Comparison of ENCODE assay signal across 8 cellular contexts in genomic region chr6:43228951-43229802, GRCh38. TPM values are rescaled to one million over a fixed set of nuclear protein-coding genes. Genes with fewer than 3 reads are reported as not detected.
A peak's percentile ranks its signal among the peaks of the same experiment; 100 is the strongest.
DNase-seq lines count a peak whose midpoint lies in the region; ATAC-seq and TF ChIP-seq lines count a peak whose summit lies in the region.

Gene DNPH1 (minus strand): TSS chr6:43229481. CDS start chr6:43229456, 25 bp downstream.

- H3K9me3 ChIP-seq in ascending aorta: no peaks in the 10 kb centered on the region
- no peaks in the 10 kb centered on the region for H3K9me3 ChIP-seq in hepatocyte (ENCODE audit: low read depth)
- no peaks in the 10 kb centered on the region for H3K9me3 ChIP-seq in aorta (ENCODE audit: control insufficient read depth, low read length)

- peak within 1 kb of the TSS; percentile 75 for H2AFZ ChIP-seq in hepatocyte

- H3K36me3 ChIP-seq in ascending aorta: peaks cover 0 to 4% of the 10 kb centered on the region in 2 donors
- no peaks in the 10 kb centered on the region for H3K36me3 ChIP-seq in hepatocyte (replicated peaks; ENCODE audit: insufficient read depth, low read depth)
- H3K36me3 ChIP-seq in aorta (ENCODE audit: control insufficient read depth in 1 of 2, insufficient read depth in 2 of 2, low read length in 1 of 2): no peaks in the 10 kb centered on the region

- no peaks in the 10 kb centered on the region for H3K27me3 ChIP-seq in ascending aorta
- H3K27me3 ChIP-seq in hepatocyte: no peaks in the 10 kb centered on the region
- no peaks in the 10 kb centered on the region for H3K27me3 ChIP-seq in aorta (ENCODE audit: control insufficient read depth in 1 of 2, insufficient read depth in 2 of 2, low read length in 1 of 2)

- H4K20me1 ChIP-seq in hepatocyte (ENCODE audit: insufficient read depth, poor library complexity, severe bottlenecking): no peaks in the 10 kb centered on the region

- peak; percentile 71 for DNase-seq in G401 (ENCODE audit: low spot score)
- DNase-seq in LoVo (ENCODE audit: low spot score): peak; percentile 85
- DNase-seq in ascending aorta (ENCODE audit: low spot score in 2 of 2): peak; percentile 25 to 84
- peak; percentile 90 for DNase-seq in hepatocyte (ENCODE audit: low spot score)
- peak; percentile 33 for DNase-seq in renal cortical epithelial cell (ENCODE audit: low read depth)
- peak; percentile 79 to 93 for DNase-seq in aorta

- 4% methylated on average over 39 of the region's 82 CpGs for WGBS in hepatocyte (ENCODE audit: low lambda C conversion rate, missing lambda C conversion rate)
- WGBS in aorta, 2 donors: 3% methylated on average over 74 to 82 of the region's 82 CpGs

- intact Hi-C loops in T-helper 2 cell treated with Interferon-gamma antibody and Interleukin-4, amounts not matched to agents 100 ng/mL and 5 ng/mL, for 36 hours (cut with micrococcal nuclease): loop anchor here (1.0 to 5.0 kb wide), 2 partner anchors 138 to 277 kb away; partner anchors contain the start of gene ZNF318
- intact Hi-C loops in ascending aorta (cut with DNase I): loop anchor here (2.0 to 5.0 kb wide), 2 partner anchors 18 to 278 kb away; no protein-coding TSS in a partner anchor
- intact Hi-C loops in aorta (cut with DNase I): no loop called here

- H3K4me3 ChIP-seq in ascending aorta (peak within 1 kb of the TSS; percentile 74 to 78), hepatocyte (peak within 1 kb of the TSS; percentile 51), aorta (ENCODE audit: low read length in 2 of 2) (peak within 1 kb of the TSS; percentile 32 to 50)

- ATAC-seq in GM21786 (IDR thresholded peaks at IDR 0.05; ENCODE audit: unreplicated experiment): peak; percentile 51
- ATAC-seq in aorta (ENCODE audit: low FRiP score): peak; percentile 94

- no peak within 1 kb of the TSS for H3K27ac ChIP-seq in ascending aorta
- H3K27ac ChIP-seq in hepatocyte: peak within 1 kb of the TSS; percentile 68
- H3K27ac ChIP-seq in aorta (ENCODE audit: low read depth in 1 of 2, low read length in 2 of 2): no peak within 1 kb of the TSS

- no peaks in the 10 kb centered on the region for H3K9me2 ChIP-seq in hepatocyte (replicated peaks; ENCODE audit: insufficient read depth)

- H3K4me1 ChIP-seq in ascending aorta (peaks cover 3 to 6% of the 10 kb centered on the region in 2 donors), hepatocyte (ENCODE audit: insufficient read depth) (no peaks in the 10 kb centered on the region), aorta (ENCODE audit: control insufficient read depth in 1 of 2, insufficient read depth in 2 of 2, low read length in 2 of 2) (no peaks in the 10 kb centered on the region)

- in situ Hi-C loops in G401 (cut with HindIII; ENCODE audit: low sequenced_read_pairs): no loop called here

- H3K4me2 ChIP-seq in hepatocyte: peak within 1 kb of the TSS; percentile 80

- H3K79me2 ChIP-seq in hepatocyte: peaks cover 8% of the 10 kb centered on the region

- TF ChIP-seq CTCF in ascending aorta (IDR thresholded peaks at IDR 0.05) (peak; percentile 57 to 93 (median 77)), hepatocyte (IDR thresholded peaks at IDR 0.05; ENCODE audit: poor library complexity) (peak; percentile 86)

RNA-seq across cellular contexts. Expression of gene DNPH1, which starts in this region (rescaled TPM):
- 223 and 291 TPM in 2 replicates for total RNA-seq in G401 (2014; rRNA removed; shearing (Covaris generic))
- total RNA-seq in T-helper 2 cell treated with Interferon-gamma antibody and Interleukin-4, amounts not matched to agents 100 ng/mL and 5 ng/mL, for 36 hours: 43.9 and 45.7 TPM in 2 replicates
- total RNA-seq in ascending aorta (39.1 TPM), hepatocyte (105 and 124 TPM in 2 replicates), renal cortical epithelial cell (37.1 and 81.6 TPM in 2 replicates), aorta (10 to 100 TPM; 10.2 to 18.1 TPM)
- polyA plus RNA-seq in hepatocyte (136 and 153 TPM in 2 replicates), aorta (10 to 100 TPM; 36.8 to 87.4 TPM)

Comparison
In these comparisons a context has a peak if more than half of its experiments do, and no peak if none do; other contexts are left out.
1. DNase-seq: peak in every context shown above with its lines; median percentile 90 in hepatocyte; 86 in aorta; 85 in LoVo; 71 in G401; 54 in ascending aorta; 33 in renal cortical epithelial cell.
2. intact Hi-C loops: an anchor here in T-helper 2 cell treated with Interferon-gamma antibody and Interleukin-4, amounts not matched to agents 100 ng/mL and 5 ng/mL, for 36 hours (1.0 to 5.0 kb wide) and ascending aorta (2.0 to 5.0 kb wide); none called in aorta.